In the genomic region with DNA sequence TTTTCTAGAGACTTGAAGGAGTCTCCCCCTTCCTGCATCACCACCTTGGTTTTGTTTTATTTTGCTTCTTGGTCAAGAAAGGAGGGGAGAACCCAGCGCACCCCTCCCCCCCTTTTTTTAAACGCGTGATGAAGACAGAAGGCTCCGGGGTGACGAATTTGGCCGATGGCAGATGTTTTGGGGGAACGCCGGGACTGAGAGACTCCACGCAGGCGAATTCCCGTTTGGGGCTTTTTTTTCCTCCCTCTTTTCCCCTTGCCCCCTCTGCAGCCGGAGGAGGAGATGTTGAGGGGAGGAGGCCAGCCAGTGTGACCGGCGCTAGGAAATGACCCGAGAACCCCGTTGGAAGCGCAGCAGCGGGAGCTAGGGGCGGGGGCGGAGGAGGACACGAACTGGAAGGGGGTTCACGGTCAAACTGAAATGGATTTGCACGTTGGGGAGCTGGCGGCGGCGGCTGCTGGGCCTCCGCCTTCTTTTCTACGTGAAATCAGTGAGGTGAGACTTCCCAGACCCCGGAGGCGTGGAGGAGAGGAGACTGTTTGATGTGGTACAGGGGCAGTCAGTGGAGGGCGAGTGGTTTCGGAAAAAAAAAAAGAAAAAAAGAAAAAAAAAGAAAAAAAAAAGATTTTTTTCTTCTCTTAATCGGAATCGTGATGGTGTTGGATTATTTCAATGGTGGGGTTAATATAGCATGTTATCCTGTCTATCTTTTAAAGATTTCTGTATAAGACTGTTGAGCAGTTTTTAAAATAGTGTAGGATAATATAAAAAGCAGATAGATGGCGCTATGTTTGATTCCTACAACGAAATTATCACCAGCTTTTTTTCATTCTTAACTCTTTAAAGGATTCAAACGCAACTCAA, we compare ENCODE assay signal across 8 cellular contexts. TPM values are rescaled to one million over a fixed set of nuclear protein-coding genes. Genes with fewer than 3 reads are reported as not detected.
A peak's percentile ranks its signal among the peaks of the same experiment; 100 is the strongest.
DNase-seq lines count a peak whose midpoint lies in the region; ATAC-seq and TF ChIP-seq lines count a peak whose summit lies in the region.

No MANE protein-coding gene starts in this region.

- H3K27me3 ChIP-seq in GM06990 (replicated peaks; ENCODE audit: control insufficient read depth, insufficient read depth, low read length), result no peaks in the 10 kb centered on the region
- H3K27me3 ChIP-seq in dorsolateral prefrontal cortex, result no peaks in the 10 kb centered on the region

- no peaks in the 10 kb centered on the region for H3K36me3 ChIP-seq in GM06990 (ENCODE audit: control insufficient read depth, insufficient read depth, low read length)

- peak overlapping the region in 36 of 59 donors; percentile 6 to 88 (median 56) for H3K27ac ChIP-seq in dorsolateral prefrontal cortex

- DNase-seq in A172 (ENCODE audit: low spot score) (peak; percentile 65), GM06990 (ENCODE audit: extremely low read depth, insufficient read length) (peak; percentile 80), NAMALWA (ENCODE audit: low spot score) (peak; percentile 80), dorsolateral prefrontal cortex (peak in 4 of 10 donors; percentile 33 to 52 (median 44)), left lobe of liver (ENCODE audit: low spot score) (peak; percentile 47), NCI-H187 (lab: John Stamatoyannopoulos, UW) (no peak)
- DNase-seq in T-helper 2 cell treated with Interferon-gamma antibody and Interleukin-4, amounts not matched to agents 5 μg/mL and 100 μg/mL, for 36 hours (ENCODE audit: low spot score), result peak; percentile 45
- peak; percentile 45 for DNase-seq in stimulated activated CD8-positive, alpha-beta memory T cell treated with anti-CD3 and anti-CD28 coated beads, Interleukin-4, amount 100 ng/mL, for 48 hours

- peak overlapping the region; percentile 96 for H3K4me3 ChIP-seq in GM06990 (replicated peaks; ENCODE audit: low read depth, low read length)
- H3K4me3 ChIP-seq in dorsolateral prefrontal cortex, result peak overlapping the region; percentile 54 to 88 (median 75)

- peak overlapping the region; percentile 95 for H3K4me3 Mint-ChIP-seq in T-helper 2 cell treated with Interferon-gamma antibody and Interleukin-4, amounts not matched to agents 5 μg/mL and 100 μg/mL, for 36 hours

- peaks cover 51% of the 10 kb centered on the region for H3K27me3 Mint-ChIP-seq in T-helper 2 cell treated with Interferon-gamma antibody and Interleukin-4, amounts not matched to agents 5 μg/mL and 100 μg/mL, for 36 hours (ENCODE audit: low read depth)

- peaks cover 9% of the 10 kb centered on the region for H3K36me3 Mint-ChIP-seq in T-helper 2 cell treated with Interferon-gamma antibody and Interleukin-4, amounts not matched to agents 5 μg/mL and 100 μg/mL, for 36 hours (ENCODE audit: low read depth)

- no peak for ATAC-seq in left lobe of liver

- H3K4me1 Mint-ChIP-seq in T-helper 2 cell treated with Interferon-gamma antibody and Interleukin-4, amounts not matched to agents 5 μg/mL and 100 μg/mL, for 36 hours (ENCODE audit: low read depth), result peaks cover 35% of the 10 kb centered on the region

- peak overlapping the region; percentile 95 for H3K27ac Mint-ChIP-seq in T-helper 2 cell treated with Interferon-gamma antibody and Interleukin-4, amounts not matched to agents 5 μg/mL and 100 μg/mL, for 36 hours

- TF ChIP-seq CTCF in GM06990 (IDR thresholded peaks at IDR 0.05; ENCODE audit: insufficient read depth, low read length, poor library complexity, severe bottlenecking), result peak; percentile 38
- TF ChIP-seq CTCF in dorsolateral prefrontal cortex (IDR thresholded peaks at IDR 0.05 in 54 of 56, conservative IDR thresholded peaks at IDR 0.05 in 2 of 56; ENCODE audit: low read depth in 1 of 56, partially characterized antibody in 56 of 56), result peak; percentile 36 to 82 (median 68)

- H3K9me3 Mint-ChIP-seq in T-helper 2 cell treated with Interferon-gamma antibody and Interleukin-4, amounts not matched to agents 5 μg/mL and 100 μg/mL, for 36 hours, result no peaks in the 10 kb centered on the region

- intact Hi-C loops in dorsolateral prefrontal cortex (cut with DNase I), result loop anchor here (10.0 kb wide), 1 partner anchor 1848 kb away; no protein-coding TSS in a partner anchor

RNA-seq across cellular contexts. Expression of a gene that starts 3.1 kb away (rescaled TPM):
- 8.8 and 10.5 TPM in 2 replicates for total RNA-seq in A172 (2014; rRNA removed; shearing (Covaris generic))
- 1 to 10 TPM; 1.8 to 6.0 (median 3.8) TPM for total RNA-seq in dorsolateral prefrontal cortex
- 1.7 TPM for total RNA-seq in left lobe of liver

Comparison
In these comparisons a context has a peak if more than half of its experiments do, and no peak if none do; other contexts are left out.
1. DNase-seq: peak in A172 (single experiment), GM06990 (single experiment), NAMALWA (single experiment), T-helper 2 cell treated with Interferon-gamma antibody and Interleukin-4, amounts not matched to agents 5 μg/mL and 100 μg/mL, for 36 hours (single experiment), left lobe of liver (single experiment) and stimulated activated CD8-positive, alpha-beta memory T cell treated with anti-CD3 and anti-CD28 coated beads, Interleukin-4, amount 100 ng/mL, for 48 hours (single experiment); none in NCI-H187 (0 of 2).